Comparison of ENCODE assay signal across 18 cellular contexts in the genomic region with DNA sequence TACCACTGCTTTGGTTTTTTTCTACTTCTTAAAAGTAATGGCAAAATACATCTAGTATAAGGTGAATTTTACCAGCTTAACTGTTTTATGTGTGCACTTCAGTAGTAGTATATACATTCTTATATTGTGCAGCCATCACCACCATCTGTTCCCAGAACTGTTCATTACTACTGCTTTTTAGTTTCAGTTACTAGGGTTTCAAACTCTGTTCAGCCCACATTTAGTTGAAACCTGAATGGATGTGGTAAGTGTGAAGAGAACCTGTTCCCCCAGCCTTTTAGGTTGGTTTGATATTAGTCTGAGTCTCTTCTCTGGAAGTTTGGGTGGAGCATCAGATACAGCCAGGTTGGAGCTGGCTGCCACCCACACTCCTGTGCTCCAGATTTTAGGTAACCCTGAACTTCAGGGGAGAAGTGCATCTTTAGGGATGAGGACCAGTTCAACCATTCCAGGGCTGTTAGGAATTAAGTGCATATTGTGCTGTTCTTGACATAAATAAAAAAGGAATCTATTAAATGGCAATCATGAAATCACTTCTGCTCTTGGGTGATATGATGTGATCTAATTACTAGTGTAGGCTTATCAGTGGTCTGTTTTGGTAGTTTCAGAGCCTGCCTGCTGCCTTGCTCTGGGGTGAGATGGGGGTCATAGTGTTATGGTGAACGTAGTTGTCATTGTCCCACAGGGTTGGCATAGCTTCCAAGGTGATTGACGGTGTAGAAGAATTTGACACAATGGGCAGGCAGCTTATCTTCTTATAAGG. TPM values are rescaled to one million over a fixed set of nuclear protein-coding genes. Genes with fewer than 3 reads are reported as not detected.
A peak's percentile ranks its signal among the peaks of the same experiment; 100 is the strongest.
DNase-seq lines count a peak whose midpoint lies in the region; ATAC-seq, FAIRE-seq and TF ChIP-seq lines count a peak whose summit lies in the region.
"Had no signal": no experiment of that assay in that cellular context is flagged by ENCODE, and none has a peak within 500 bp of the region (broad histone marks: within the 10 kb centered on the region; RNA-seq: fewer than 3 reads in every experiment).

No MANE protein-coding gene starts in this region.

- peaks cover 8% of the 10 kb centered on the region for H3K4me1 Mint-ChIP-seq in activated naive CD8-positive, alpha-beta T cell treated with anti-CD3 and anti-CD28 coated beads, Interleukin-2, amount 10 ng/mL, durations not matched to agents 7 days and 5 days
- H3K4me1 Mint-ChIP-seq in activated naive CD8-positive, alpha-beta T cell treated with anti-CD3 and anti-CD28 coated beads for 36 hours, result peaks cover 13% of the 10 kb centered on the region
- peaks cover 10% of the 10 kb centered on the region for H3K4me1 Mint-ChIP-seq in stimulated activated memory B cell treated with anti-CD40 and anti-IgM and Interleukin-4, amounts not matched to agents 10 μg/mL and 1 μg/mL and 100 μg/mL, for 72 hours

- peak; percentile 39 for ATAC-seq in activated naive CD8-positive, alpha-beta T cell treated with anti-CD3 and anti-CD28 coated beads, Interleukin-2, amount 10 ng/mL, durations not matched to agents 7 days and 5 days (ENCODE audit: low read depth)
- ATAC-seq in HG02642 (IDR thresholded peaks at IDR 0.05; ENCODE audit: poor library complexity, unreplicated experiment) (peak; percentile 54), GM19324 (IDR thresholded peaks at IDR 0.05; ENCODE audit: low FRiP score, unreplicated experiment) (no peak)
- no peak for ATAC-seq in stimulated activated memory B cell treated with anti-CD40 and anti-IgM and Interleukin-4, amounts not matched to agents 10 μg/mL and 1 μg/mL and 100 μg/mL, for 72 hours
- ATAC-seq: K562, sciatic nerve had no signal

- H3K9me3 ChIP-seq in Karpas-422 (ENCODE audit: low read length), result no peaks in the 10 kb centered on the region
- H3K9me3 ChIP-seq: stomach had no signal

- POLR2A ChIA-PET in activated naive CD8-positive, alpha-beta T cell treated with anti-CD3 and anti-CD28 coated beads, Interleukin-2, amount 10 ng/mL, durations not matched to agents 7 days and 5 days (lab: Charles Lee), result no interaction called here

- peaks cover 5% of the 10 kb centered on the region for H3K36me3 Mint-ChIP-seq in activated naive CD8-positive, alpha-beta T cell treated with anti-CD3 and anti-CD28 coated beads, Interleukin-2, amount 10 ng/mL, durations not matched to agents 7 days and 5 days
- H3K36me3 Mint-ChIP-seq in activated naive CD8-positive, alpha-beta T cell treated with anti-CD3 and anti-CD28 coated beads for 36 hours, result peaks cover 37% of the 10 kb centered on the region
- H3K36me3 Mint-ChIP-seq in stimulated activated memory B cell treated with anti-CD40 and anti-IgM and Interleukin-4, amounts not matched to agents 10 μg/mL and 1 μg/mL and 100 μg/mL, for 72 hours, result peaks cover 61% of the 10 kb centered on the region

- DNase-seq in activated naive CD8-positive, alpha-beta T cell treated with anti-CD3 and anti-CD28 coated beads, Interleukin-2, amount 10 ng/mL, durations not matched to agents 7 days and 5 days, result no peak
- DNase-seq in activated naive CD8-positive, alpha-beta T cell treated with anti-CD3 and anti-CD28 coated beads for 36 hours, result no peak
- DNase-seq in Karpas-422 (peak; percentile 24), UCSD-AML1 (lab: John Stamatoyannopoulos, UW; ENCODE audit: unreplicated experiment) (no peak), D721Med (ENCODE audit: insufficient read length, low spot score) (no peak)
- DNase-seq: activated CD8-positive, alpha-beta memory T cell treated with anti-CD3 and anti-CD28 coated beads for 24 hours; activated gamma-delta T cell treated with Interleukin-2 at 50 U/mL for 16 hours; CD4-positive, alpha-beta T cell; effector memory CD4-positive, alpha-beta T cell; NCI-H1092; NCI-H2081; stomach had no signal

- no peaks in the 10 kb centered on the region for H3K9me3 Mint-ChIP-seq in activated naive CD8-positive, alpha-beta T cell treated with anti-CD3 and anti-CD28 coated beads, Interleukin-2, amount 10 ng/mL, durations not matched to agents 7 days and 5 days
- H3K9me3 Mint-ChIP-seq in activated naive CD8-positive, alpha-beta T cell treated with anti-CD3 and anti-CD28 coated beads for 36 hours, result no peaks in the 10 kb centered on the region
- no peaks in the 10 kb centered on the region for H3K9me3 Mint-ChIP-seq in stimulated activated memory B cell treated with anti-CD40 and anti-IgM and Interleukin-4, amounts not matched to agents 10 μg/mL and 1 μg/mL and 100 μg/mL, for 72 hours
- H3K9me3 Mint-ChIP-seq: CD4-positive, alpha-beta T cell had no signal

- H3K27me3 ChIP-seq in Karpas-422 (ENCODE audit: low read length), result no peaks in the 10 kb centered on the region
- H3K27me3 ChIP-seq: stomach had no signal

- no peak overlapping the region for H3K4me3 Mint-ChIP-seq in activated naive CD8-positive, alpha-beta T cell treated with anti-CD3 and anti-CD28 coated beads, Interleukin-2, amount 10 ng/mL, durations not matched to agents 7 days and 5 days
- H3K4me3 Mint-ChIP-seq in activated naive CD8-positive, alpha-beta T cell treated with anti-CD3 and anti-CD28 coated beads for 36 hours, result no peak overlapping the region
- H3K4me3 Mint-ChIP-seq in stimulated activated memory B cell treated with anti-CD40 and anti-IgM and Interleukin-4, amounts not matched to agents 10 μg/mL and 1 μg/mL and 100 μg/mL, for 72 hours, result no peak overlapping the region
- H3K4me3 Mint-ChIP-seq: CD4-positive, alpha-beta T cell had no signal

- TF ChIP-seq CTCF in D721Med (IDR thresholded peaks at IDR 0.05; ENCODE audit: insufficient read depth, missing control alignments), result no peak

- H3K27ac ChIP-seq in Karpas-422 (ENCODE audit: low read length), result no peak overlapping the region
- H3K27ac ChIP-seq: stomach had no signal

- H3K4me1 ChIP-seq in Karpas-422 (ENCODE audit: low read length), result no peaks in the 10 kb centered on the region

- H3K36me3 ChIP-seq in Karpas-422 (ENCODE audit: insufficient read depth, low read length), result peaks cover 69% of the 10 kb centered on the region

- no peak overlapping the region for H3K9ac ChIP-seq in Karpas-422 (ENCODE audit: low read length)

- FAIRE-seq in D721Med (lab: Jason Lieb, UNC), result no peak
- FAIRE-seq: astrocyte, K562 had no signal

- no peak overlapping the region for H3K4me3 ChIP-seq in Karpas-422 (ENCODE audit: low read length)
- H3K4me3 ChIP-seq: K562, stomach had no signal

- H3K4me2 ChIP-seq in Karpas-422 (ENCODE audit: low read depth, low read length, poor library complexity, severe bottlenecking), result no peak overlapping the region

- peaks cover 6% of the 10 kb centered on the region for H3K79me2 ChIP-seq in Karpas-422 (ENCODE audit: low read length)

- no peak overlapping the region for H2AFZ ChIP-seq in Karpas-422 (ENCODE audit: low read length)

- H3K27ac Mint-ChIP-seq in activated naive CD8-positive, alpha-beta T cell treated with anti-CD3 and anti-CD28 coated beads, Interleukin-2, amount 10 ng/mL, durations not matched to agents 7 days and 5 days, result no peak overlapping the region
- H3K27ac Mint-ChIP-seq in activated naive CD8-positive, alpha-beta T cell treated with anti-CD3 and anti-CD28 coated beads for 36 hours, result no peak overlapping the region
- H3K27ac Mint-ChIP-seq in stimulated activated memory B cell treated with anti-CD40 and anti-IgM and Interleukin-4, amounts not matched to agents 10 μg/mL and 1 μg/mL and 100 μg/mL, for 72 hours, result no peak overlapping the region

- H3K27me3 Mint-ChIP-seq in activated naive CD8-positive, alpha-beta T cell treated with anti-CD3 and anti-CD28 coated beads, Interleukin-2, amount 10 ng/mL, durations not matched to agents 7 days and 5 days, result no peaks in the 10 kb centered on the region
- no peaks in the 10 kb centered on the region for H3K27me3 Mint-ChIP-seq in activated naive CD8-positive, alpha-beta T cell treated with anti-CD3 and anti-CD28 coated beads for 36 hours
- no peaks in the 10 kb centered on the region for H3K27me3 Mint-ChIP-seq in stimulated activated memory B cell treated with anti-CD40 and anti-IgM and Interleukin-4, amounts not matched to agents 10 μg/mL and 1 μg/mL and 100 μg/mL, for 72 hours
- H3K27me3 Mint-ChIP-seq: CD4-positive, alpha-beta T cell had no signal

- H4K20me1 ChIP-seq in Karpas-422 (ENCODE audit: insufficient read depth, low read depth, low read length), result no peaks in the 10 kb centered on the region

- H3K9me2 ChIP-seq in Karpas-422 (replicated peaks; ENCODE audit: insufficient read depth, low read length), result no peaks in the 10 kb centered on the region

RNA-seq across cellular contexts. Expression of gene URB2, which starts 32.1 kb away (rescaled TPM):
- total RNA-seq in activated naive CD8-positive, alpha-beta T cell treated with anti-CD3 and anti-CD28 coated beads, Interleukin-2, amount 10 ng/mL, durations not matched to agents 7 days and 5 days, result 10 to 100 TPM; 10.6 to 10.9 TPM
- total RNA-seq in activated naive CD8-positive, alpha-beta T cell treated with anti-CD3 and anti-CD28 coated beads for 36 hours, result 10 to 100 TPM; 28.9 to 30.1 TPM
- total RNA-seq in Karpas-422 (2014; rRNA removed; shearing (Covaris generic); ENCODE audit: low replicate concordance), result 14.1 and 15.0 TPM in 2 replicates

RNA-seq across cellular contexts. Expression of gene TAF5L, which starts 32.3 kb away (rescaled TPM):
- total RNA-seq in activated naive CD8-positive, alpha-beta T cell treated with anti-CD3 and anti-CD28 coated beads, Interleukin-2, amount 10 ng/mL, durations not matched to agents 7 days and 5 days, result 10 to 100 TPM; 23.4 to 24.6 TPM
- 10 to 100 TPM; 28.0 to 32.2 TPM for total RNA-seq in activated naive CD8-positive, alpha-beta T cell treated with anti-CD3 and anti-CD28 coated beads for 36 hours
- 30.7 and 32.6 TPM in 2 replicates for total RNA-seq in Karpas-422 (2014; rRNA removed; shearing (Covaris generic); ENCODE audit: low replicate concordance)

Comparison
In these comparisons a context has a peak if more than half of its experiments do, and no peak if none do; other contexts are left out.
1. ATAC-seq: peak in activated naive CD8-positive, alpha-beta T cell treated with anti-CD3 and anti-CD28 coated beads, Interleukin-2, amount 10 ng/mL, durations not matched to agents 7 days and 5 days (single experiment) and HG02642 (single experiment); none in GM19324 (single experiment) and stimulated activated memory B cell treated with anti-CD40 and anti-IgM and Interleukin-4, amounts not matched to agents 10 μg/mL and 1 μg/mL and 100 μg/mL, for 72 hours (single experiment).